Comparison of ENCODE assay signal across 8 cellular contexts in genomic region chr12:54358945-54359761, GRCh38. TPM values are rescaled to one million over a fixed set of nuclear protein-coding genes. Genes with fewer than 3 reads are reported as not detected.
DNase-seq lines count a peak whose midpoint lies in the region; ATAC-seq lines count a peak whose summit lies in the region.

No MANE protein-coding gene starts in this region.

- peak; percentile 93 for ATAC-seq in GM21423 (IDR thresholded peaks at IDR 0.05; ENCODE audit: unreplicated experiment)

- DNase-seq in Caki2 (ENCODE audit: low read depth): peak; percentile 99
- DNase-seq in HUDEP-2 (lab: John Stamatoyannopoulos, UW; ENCODE audit: unreplicated experiment in 76 of 76): peak in 75 of 76 experiments; percentile 20 to 93 (median 82)
- peak; percentile 96 for DNase-seq in NOMO-1 treated with dmso at 0.1 percent for 144 hours (lab: John Stamatoyannopoulos, UW; ENCODE audit: unreplicated experiment)
- DNase-seq in activated CD8-positive, alpha-beta memory T cell treated with anti-CD3 and anti-CD28 coated beads, Interleukin-2, amount 50 U/mL, for 1 hour (ENCODE audit: extremely low read depth): peak; percentile 93
- peak; percentile 96 for DNase-seq in epidermal melanocyte (ENCODE audit: insufficient read length, low spot score)
- peak; percentile 99 for DNase-seq in midbrain (lab: John Stamatoyannopoulos, UW)
- peak; percentile 87 to 88 for DNase-seq in stimulated activated CD8-positive, alpha-beta memory T cell treated with anti-CD3 and anti-CD28 coated beads, Interleukin-15, amount 100 ng/mL, for 48 hours (ENCODE audit: low read depth in 2 of 2)

- in situ Hi-C loops in Caki2 (cut with HindIII; ENCODE audit: low pct_unique_long_range_greater_than_20kb, low sequenced_read_pairs): no loop called here

RNA-seq across cellular contexts. Expression of gene GPR84, which starts 5.1 kb away (rescaled TPM):
- total RNA-seq in Caki2 (2014; rRNA removed; shearing (Covaris generic); ENCODE audit: low replicate concordance): not detected in 2 replicates

RNA-seq across cellular contexts. Expression of gene ZNF385A, which starts 25.4 kb away (rescaled TPM):
- 1.7 and 1.8 TPM in 2 replicates for total RNA-seq in Caki2 (2014; rRNA removed; shearing (Covaris generic); ENCODE audit: low replicate concordance)

RNA-seq across cellular contexts. Expression of gene COPZ1, which starts 34.2 kb away (rescaled TPM):
- 366 and 493 TPM in 2 replicates for total RNA-seq in Caki2 (2014; rRNA removed; shearing (Covaris generic); ENCODE audit: low replicate concordance)

RNA-seq across cellular contexts. Expression of gene NFE2, which starts 58.3 kb away (rescaled TPM):
- total RNA-seq in Caki2 (2014; rRNA removed; shearing (Covaris generic); ENCODE audit: low replicate concordance): not detected in 2 replicates

RNA-seq across cellular contexts. Expression of gene ITGA5, which starts 59.9 kb away (rescaled TPM):
- total RNA-seq in Caki2 (2014; rRNA removed; shearing (Covaris generic); ENCODE audit: low replicate concordance): 35.8 and 44.7 TPM in 2 replicates

Comparison
In these comparisons a context has a peak if more than half of its experiments do, and no peak if none do; other contexts are left out.
1. Peak in every context shown above with its lines: DNase-seq and ATAC-seq.